In the genomic region with DNA sequence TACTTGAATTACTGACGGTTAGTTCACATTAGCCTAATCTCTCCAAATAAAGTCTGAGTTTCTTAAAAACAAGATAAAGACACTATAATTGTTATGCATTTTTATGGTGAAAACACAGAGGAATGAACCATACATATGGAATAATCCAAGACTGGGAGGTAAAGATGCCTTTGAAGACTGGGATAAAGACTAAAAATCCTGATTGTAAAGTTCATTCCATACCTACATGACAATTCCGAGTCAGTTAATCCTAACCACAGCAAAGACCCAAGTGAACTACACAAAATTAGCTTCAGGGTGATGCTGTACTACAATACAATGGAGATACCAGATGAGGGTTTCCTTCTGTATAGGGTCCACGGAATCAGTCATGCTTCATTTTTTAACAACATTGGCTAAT, we compare ENCODE assay signal across 1 cellular context.
TF ChIP-seq lines count a peak whose summit lies in the region.

No MANE protein-coding gene starts in this region.

TF ChIP-seq in IMR-90, 13 proteins besides CTCF, POLR2A, EP300 and RAD21:
- TF ChIP-seq ELK1 (IDR thresholded peaks at IDR 0.05; ENCODE audit: borderline replicate concordance, low read depth, low read length) = no peak
- TF ChIP-seq FOS (IDR thresholded peaks at IDR 0.05; ENCODE audit: low read depth, low read length) = no peak
- no peak for TF ChIP-seq CHD1 (IDR thresholded peaks at IDR 0.05; ENCODE audit: low read depth, low read length)
- TF ChIP-seq MAZ (IDR thresholded peaks at IDR 0.05; ENCODE audit: borderline replicate concordance, low read depth, low read length) = no peak
- TF ChIP-seq BHLHE40 (IDR thresholded peaks at IDR 0.05; ENCODE audit: low read depth, low read length) = no peak
- TF ChIP-seq NFE2L2 (IDR thresholded peaks at IDR 0.05; ENCODE audit: low read depth, low read length) = no peak
